1 cellular context compared by ENCODE assay signal in the genomic region with DNA sequence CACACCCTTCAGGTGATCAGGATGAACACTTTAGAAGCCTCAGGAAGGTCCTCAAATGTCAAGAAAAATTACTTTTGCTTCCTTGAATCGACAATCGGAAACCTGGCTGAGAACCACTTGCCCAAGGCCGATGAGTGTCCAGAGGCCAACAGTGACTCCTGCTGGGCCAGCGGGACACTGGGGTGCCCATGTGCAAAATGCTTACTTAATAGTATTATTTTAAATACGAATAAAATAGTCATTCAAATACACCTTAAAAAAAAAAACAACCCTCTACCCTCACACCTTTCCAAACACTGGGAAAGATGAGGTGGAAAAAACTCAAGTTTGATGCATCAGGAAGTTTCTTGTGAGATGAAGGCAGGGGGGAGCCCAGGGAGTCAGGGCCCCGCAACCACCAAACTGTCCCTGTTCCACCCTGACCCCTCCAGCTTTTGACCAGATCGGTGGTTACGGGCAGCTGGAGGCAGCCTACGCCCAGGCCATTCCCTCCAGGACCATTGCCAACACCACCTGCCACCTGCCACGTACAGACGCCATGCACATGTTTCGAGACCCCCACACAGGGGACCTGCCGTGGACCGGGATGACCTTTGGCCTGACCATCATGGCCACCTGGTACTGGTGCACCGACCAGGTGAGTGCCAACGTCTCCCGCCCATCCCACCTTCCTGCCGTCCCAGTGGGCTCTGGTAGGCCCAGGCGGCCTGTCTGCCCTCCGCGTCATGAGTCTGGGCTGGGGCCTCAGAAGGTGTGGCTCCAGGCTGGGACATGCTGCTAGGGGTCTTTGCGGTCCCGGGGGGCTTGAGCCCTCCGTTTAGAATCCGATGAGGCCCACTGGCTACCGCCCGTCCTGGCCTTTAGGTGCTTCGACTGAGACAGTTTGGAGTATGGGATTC.
TF ChIP-seq lines count a peak whose summit lies in the region.

No MANE protein-coding gene starts in this region.

TF ChIP-seq in HepG2, 621 proteins besides CTCF, POLR2A, EP300 and RAD21:
- TF ChIP-seq EHMT2 (IDR thresholded peaks at IDR 0.05; ENCODE audit: borderline replicate concordance, low read depth, low read length): 0 out of 2 replicates have a peak, but pooled peaks have one; percentile 65
- no peak for TF ChIP-seq IRF2 (CRISPR knock-in tag; IDR thresholded peaks at IDR 0.05)
